Comparison of ENCODE assay signal across 9 cellular contexts in genomic region chr3:138944842-138945645, GRCh38. TPM values are rescaled to one million over a fixed set of nuclear protein-coding genes. Genes with fewer than 3 reads are reported as not detected.
DNase-seq lines count a peak whose midpoint lies in the region; ATAC-seq lines count a peak whose summit lies in the region.
"Had no signal": no experiment of that assay in that cellular context is flagged by ENCODE, and none has a peak within 500 bp of the region (broad histone marks: within the 10 kb centered on the region; RNA-seq: fewer than 3 reads in every experiment).

No MANE protein-coding gene starts in this region.

- H3K4me1 ChIP-seq in iPS-18a (ENCODE audit: control insufficient read depth, low read depth, low read length): peaks cover 35% of the 10 kb centered on the region

- H3K9ac ChIP-seq in iPS-18a (ENCODE audit: low read length): no peak overlapping the region

- in situ Hi-C loops in KBM-7 (cut with MboI; ENCODE audit: low pct_unique_long_range_greater_than_20kb, low sequenced_read_pairs): loop anchor here (25.0 kb wide), 1 partner anchor 483 kb away; no protein-coding TSS in a partner anchor

- peak overlapping the region; percentile 43 for H3K4me3 ChIP-seq in iPS-18a (ENCODE audit: low read length)

- H3K36me3 Mint-ChIP-seq in activated T-cell treated with anti-CD3 and anti-CD28 coated beads, Interleukin-2, amount 50 U/mL, for 4 hours (ENCODE audit: insufficient read depth): no peaks in the 10 kb centered on the region

- H3K9me3 ChIP-seq in iPS-18a (ENCODE audit: control insufficient read depth, low read depth, low read length): no peaks in the 10 kb centered on the region

- peak overlapping the region; percentile 82 for H3K4me3 Mint-ChIP-seq in activated T-cell treated with anti-CD3 and anti-CD28 coated beads, Interleukin-2, amount 50 U/mL, for 4 hours

- no peak overlapping the region for H3K27ac ChIP-seq in iPS-18a (ENCODE audit: low read length)
- H3K27ac ChIP-seq: C4-2B had no signal

- peaks cover 86% of the 10 kb centered on the region for H3K27me3 Mint-ChIP-seq in activated T-cell treated with anti-CD3 and anti-CD28 coated beads, Interleukin-2, amount 50 U/mL, for 4 hours (ENCODE audit: low read depth)

- H3K36me3 ChIP-seq in iPS-18a (ENCODE audit: control insufficient read depth, low read depth, low read length): no peaks in the 10 kb centered on the region

- H3K27me3 ChIP-seq in iPS-18a (ENCODE audit: control insufficient read depth, insufficient read depth, low read length): peaks cover 100% of the 10 kb centered on the region

- no peaks in the 10 kb centered on the region for H3K9me3 Mint-ChIP-seq in activated T-cell treated with anti-CD3 and anti-CD28 coated beads, Interleukin-2, amount 50 U/mL, for 4 hours

- H3K4me1 Mint-ChIP-seq in activated T-cell treated with anti-CD3 and anti-CD28 coated beads, Interleukin-2, amount 50 U/mL, for 4 hours (ENCODE audit: low read depth): peaks cover 31% of the 10 kb centered on the region

- peak; percentile 48 for DNase-seq in NCI-H82 (lab: John Stamatoyannopoulos, UW)
- no peak for DNase-seq in NCI-H82 treated with DMSO at 0.1 percent for 48 hours (lab: John Stamatoyannopoulos, UW; ENCODE audit: unreplicated experiment)
- no peak for DNase-seq in activated T-cell treated with anti-CD3 and anti-CD28 coated beads, Interleukin-2, amount 50 U/mL, for 4 hours
- DNase-seq in stimulated activated naive CD8-positive, alpha-beta T cell treated with anti-CD3 and anti-CD28 coated beads, Interleukin-15, Interleukin-2, amounts not matched to agents 100 U/mL and 50 U/mL, for 24 hours: peak; percentile 40
- DNase-seq in NCI-H446 treated with DMSO at 0.1 percent for 48 hours (lab: John Stamatoyannopoulos, UW): no peak
- DNase-seq in KBM-7: no peak
- DNase-seq in amniotic stem cell (lab: John Stamatoyannopoulos, UW): no peak

- ATAC-seq in activated T-cell treated with anti-CD3 and anti-CD28 coated beads, Interleukin-2, amount 50 U/mL, for 4 hours: peak; percentile 16 to 24
- ATAC-seq in stimulated activated naive CD8-positive, alpha-beta T cell treated with anti-CD3 and anti-CD28 coated beads, Interleukin-15, Interleukin-2, amounts not matched to agents 100 U/mL and 50 U/mL, for 24 hours: no peak

RNA-seq across cellular contexts. Expression of gene FOXL2, which starts 1.9 kb away (rescaled TPM):
- under 1 TPM in 1 of 3 donors, not detected in 2; 0.05 TPM for total RNA-seq in activated T-cell treated with anti-CD3 and anti-CD28 coated beads, Interleukin-2, amount 50 U/mL, for 4 hours

RNA-seq across cellular contexts. Expression of gene FOXL2NB, which starts 2.0 kb away (rescaled TPM):
- total RNA-seq in activated T-cell treated with anti-CD3 and anti-CD28 coated beads, Interleukin-2, amount 50 U/mL, for 4 hours: not detected

Comparison
In these comparisons a context has a peak if more than half of its experiments do, and no peak if none do; other contexts are left out.
1. DNase-seq: peak in NCI-H82 (single experiment) and stimulated activated naive CD8-positive, alpha-beta T cell treated with anti-CD3 and anti-CD28 coated beads, Interleukin-15, Interleukin-2, amounts not matched to agents 100 U/mL and 50 U/mL, for 24 hours (single experiment); none in NCI-H82 treated with DMSO at 0.1 percent for 48 hours (single experiment), activated T-cell treated with anti-CD3 and anti-CD28 coated beads, Interleukin-2, amount 50 U/mL, for 4 hours (single experiment), NCI-H446 treated with DMSO at 0.1 percent for 48 hours (single experiment), KBM-7 (single experiment) and amniotic stem cell (single experiment).